18 cellular contexts compared by ENCODE assay signal in the genomic region with DNA sequence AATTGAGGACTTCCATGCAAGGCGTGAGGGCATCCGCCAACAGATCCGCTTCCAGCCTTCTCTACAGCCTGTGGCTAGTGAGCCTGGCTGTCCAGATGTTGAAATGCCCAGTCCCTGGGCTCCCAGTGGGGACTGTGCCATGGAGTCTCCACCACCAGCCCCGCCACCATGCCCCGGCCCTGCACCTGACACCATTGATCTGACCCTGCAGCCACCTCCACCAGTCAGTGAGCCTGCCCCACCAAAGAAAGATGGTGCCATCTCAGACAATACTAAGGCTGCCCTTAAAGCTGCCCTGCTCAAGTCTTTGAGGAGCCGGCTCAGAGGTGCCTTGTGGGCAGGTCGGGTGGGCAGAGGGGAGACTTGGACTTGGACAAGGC. TPM values are rescaled to one million over a fixed set of nuclear protein-coding genes. Genes with fewer than 3 reads are reported as not detected.
A peak's percentile ranks its signal among the peaks of the same experiment; 100 is the strongest.
DNase-seq lines count a peak whose midpoint lies in the region; ATAC-seq and TF ChIP-seq lines count a peak whose summit lies in the region.
"Had no signal": no experiment of that assay in that cellular context is flagged by ENCODE, and none has a peak within 500 bp of the region (broad histone marks: within the 10 kb centered on the region; RNA-seq: fewer than 3 reads in every experiment).

No MANE protein-coding gene starts in this region.

- H3K27me3 Mint-ChIP-seq in neural crest cell (ENCODE audit: low read depth) (no peaks in the 10 kb centered on the region), Calu3 (ENCODE audit: unreplicated experiment) (no peaks in the 10 kb centered on the region)
- H3K27me3 Mint-ChIP-seq: CD4-positive, CD25-positive, alpha-beta regulatory T cell had no signal

- peaks cover 32 to 40% of the 10 kb centered on the region in 2 donors for H3K36me3 ChIP-seq in ascending aorta
- peaks cover 38 to 57% (median 54%) of the 10 kb centered on the region in 4 donors for H3K36me3 ChIP-seq in esophagus muscularis mucosa
- peaks cover 20 to 62% (median 49%) of the 10 kb centered on the region in 4 donors for H3K36me3 ChIP-seq in upper lobe of left lung

- no TSS peak for BruUV-seq in Calu3 (replicated peaks; lab: Mats Ljungman, UMichigan)

- no peaks in the 10 kb centered on the region for H3K9me3 Mint-ChIP-seq in neural crest cell
- H3K9me3 Mint-ChIP-seq in Calu3 (ENCODE audit: low read depth, unreplicated experiment): no peaks in the 10 kb centered on the region
- H3K9me3 Mint-ChIP-seq: CD4-positive, CD25-positive, alpha-beta regulatory T cell had no signal

- CTCF ChIA-PET in Calu3 (lab: Charles Lee): no interaction called here

- TF ChIP-seq CTCF in ascending aorta (IDR thresholded peaks at IDR 0.05): no peak
- no peak for TF ChIP-seq CTCF in esophagus muscularis mucosa (IDR thresholded peaks at IDR 0.05)
- TF ChIP-seq CTCF in neural crest cell (conservative IDR thresholded peaks at IDR 0.05): no peak
- no peak for TF ChIP-seq CTCF in upper lobe of left lung (IDR thresholded peaks at IDR 0.05)
- TF ChIP-seq CTCF in Calu3 (IDR thresholded peaks at IDR 0.05; ENCODE audit: unreplicated experiment): no peak

- intact Hi-C loops in ascending aorta (cut with DNase I): no loop called here
- intact Hi-C loops in esophagus muscularis mucosa (cut with DNase I): no loop called here
- intact Hi-C loops in Calu3 (cut with micrococcal nuclease; ENCODE audit: unreplicated experiment): no loop called here

- TF ChIP-seq POLR2A in esophagus muscularis mucosa (IDR thresholded peaks at IDR 0.05; ENCODE audit: low read depth) (no peak), upper lobe of left lung (IDR thresholded peaks at IDR 0.05) (no peak)

- H3K36me3 Mint-ChIP-seq in neural crest cell (ENCODE audit: low read depth): peaks cover 9% of the 10 kb centered on the region
- H3K36me3 Mint-ChIP-seq in Calu3 (ENCODE audit: insufficient read depth, unreplicated experiment): peaks cover 42% of the 10 kb centered on the region

- ATAC-seq in upper lobe of left lung (ENCODE audit: low FRiP score in 2 of 2) (no peak), HG02981 (IDR thresholded peaks at IDR 0.05; ENCODE audit: unreplicated experiment) (no peak), HG03039 (IDR thresholded peaks at IDR 0.05; ENCODE audit: unreplicated experiment) (no peak)

- TF ChIP-seq EP300 in esophagus muscularis mucosa (IDR thresholded peaks at IDR 0.05) (no peak), upper lobe of left lung (IDR thresholded peaks at IDR 0.05) (no peak)

- H3K4me3 ChIP-seq in ascending aorta: no peak overlapping the region
- H3K4me3 ChIP-seq in esophagus muscularis mucosa: no peak overlapping the region
- H3K4me3 ChIP-seq in upper lobe of left lung: no peak overlapping the region
- H3K4me3 ChIP-seq: SJSA1 had no signal

- peaks cover 3 to 45% of the 10 kb centered on the region in 2 donors for H3K4me1 ChIP-seq in ascending aorta
- H3K4me1 ChIP-seq in esophagus muscularis mucosa: peaks cover 49 to 87% (median 86%) of the 10 kb centered on the region in 4 donors
- peaks cover 40 to 56% (median 47%) of the 10 kb centered on the region in 4 donors for H3K4me1 ChIP-seq in upper lobe of left lung

- H3K4me1 Mint-ChIP-seq in neural crest cell: peaks cover 23% of the 10 kb centered on the region
- H3K4me1 Mint-ChIP-seq in Calu3 (ENCODE audit: low read depth, unreplicated experiment): no peaks in the 10 kb centered on the region

- no peak for DNase-seq in ascending aorta (ENCODE audit: low spot score in 2 of 2)
- DNase-seq in esophagus muscularis mucosa (ENCODE audit: extremely low spot score): no peak
- DNase-seq in neural crest cell (ENCODE audit: low read depth, low spot score): no peak
- no peak for DNase-seq in upper lobe of left lung
- DNase-seq in Calu3: no peak
- DNase-seq: CD4-positive, CD25-positive, alpha-beta regulatory T cell; DMS79; HCEC 1CT; NCI-H1048; NCI-H146; NCI-H2081; NCI-H748 treated with DMSO at 0.1 percent for 48 hours had no signal

- H3K27ac Mint-ChIP-seq in neural crest cell (ENCODE audit: unreplicated experiment) (no peak overlapping the region), Calu3 (ENCODE audit: unreplicated experiment) (no peak overlapping the region)

- H3K27ac ChIP-seq in ascending aorta (peak overlapping the region; percentile 52 to 98), esophagus muscularis mucosa (replicated peaks in 1 of 4) (peak overlapping the region in 3 of 4 donors; percentile 95 to 98 (median 97)), upper lobe of left lung (peak overlapping the region in 3 of 4 donors; percentile 49 to 87 (median 57))
- H3K27ac ChIP-seq: KMS-11, SJSA1 had no signal

- H3K4me3 Mint-ChIP-seq in neural crest cell (peak overlapping the region; percentile 67), Calu3 (ENCODE audit: low read depth, unreplicated experiment) (no peak overlapping the region)

- H3K9me3 ChIP-seq in ascending aorta: no peaks in the 10 kb centered on the region
- H3K9me3 ChIP-seq in esophagus muscularis mucosa: no peaks in the 10 kb centered on the region
- no peaks in the 10 kb centered on the region for H3K9me3 ChIP-seq in upper lobe of left lung
- H3K9me3 ChIP-seq: SJSA1 had no signal

- no peaks in the 10 kb centered on the region for H3K27me3 ChIP-seq in ascending aorta
- H3K27me3 ChIP-seq in esophagus muscularis mucosa: no peaks in the 10 kb centered on the region
- H3K27me3 ChIP-seq in upper lobe of left lung: no peaks in the 10 kb centered on the region
- H3K27me3 ChIP-seq: SJSA1 had no signal

- 96% methylated on average over 6 of the region's 7 CpGs for whole genome bisulfite sequencing in esophagus muscularis mucosa
- 95 to 97% methylated on average over 4 to 5 of the region's 7 CpGs for WGBS in upper lobe of left lung, 2 donors

RNA-seq across cellular contexts. Expression of gene MAPK7, which starts 3.1 kb away (rescaled TPM):
- 146 TPM for total RNA-seq in ascending aorta
- total RNA-seq in esophagus muscularis mucosa: 10 to 100 TPM; 26.3 to 41.4 (median 33.2) TPM
- 39.3 and 39.5 TPM in 2 replicates for total RNA-seq in neural crest cell
- 10 to 100 TPM; 20.1 to 77.2 (median 37.6) TPM for total RNA-seq in upper lobe of left lung
- 15.0 and 19.3 TPM in 2 replicates for total RNA-seq in Calu3 (2022)

RNA-seq across cellular contexts. Expression of gene MFAP4, which starts 5.6 kb away (rescaled TPM):
- total RNA-seq in ascending aorta: 280 TPM
- total RNA-seq in esophagus muscularis mucosa: 100 to 1,000 TPM; 127 to 315 (median 226) TPM
- total RNA-seq in neural crest cell: 0.26 and 0.43 TPM in 2 replicates
- total RNA-seq in upper lobe of left lung: 100 to 1,000 TPM in 4 of 6 donors, 10 to 100 TPM in 2; 24.1 to 280 (median 175) TPM
- not detected in 2 replicates for total RNA-seq in Calu3 (2022)
- total RNA-seq: CD4-positive, CD25-positive, alpha-beta regulatory T cell; M059J; NCI-H460 had no signal

RNA-seq across cellular contexts. Expression of gene B9D1, which starts 18.8 kb away (rescaled TPM):
- 49.1 TPM for total RNA-seq in ascending aorta
- total RNA-seq in esophagus muscularis mucosa: 10 to 100 TPM in 1 of 4 donors, 1 to 10 TPM in 3; 9.5 to 13.8 (median 9.9) TPM
- total RNA-seq in neural crest cell: 15.4 and 17.9 TPM in 2 replicates
- 10 to 100 TPM; 11.7 to 52.4 (median 17.5) TPM for total RNA-seq in upper lobe of left lung
- total RNA-seq in Calu3 (2022): 14.1 and 15.6 TPM in 2 replicates

RNA-seq across cellular contexts. Expression of gene RNF112, which starts 29.7 kb away (rescaled TPM):
- 0.53 TPM for total RNA-seq in ascending aorta
- total RNA-seq in esophagus muscularis mucosa: 1 to 10 TPM; 2.3 to 5.4 (median 4.3) TPM
- total RNA-seq in neural crest cell: 0.84 and 1.2 TPM in 2 replicates
- 1 to 10 TPM in 4 of 6 donors, under 1 TPM in 2; 0.69 to 6.3 (median 2.1) TPM for total RNA-seq in upper lobe of left lung
- total RNA-seq in Calu3 (2022): 0.61 and 1.3 TPM in 2 replicates
- total RNA-seq: SJSA1 had no signal

Comparison
In these comparisons a context has a peak if more than half of its experiments do, and no peak if none do; other contexts are left out.
1. RNA of gene MFAP4, which starts 5.6 kb away (total RNA-seq): 280 TPM in ascending aorta (single experiment), 127 to 315 TPM in esophagus muscularis mucosa and 24.1 to 280 TPM in upper lobe of left lung; 0.26 to 0.43 TPM in neural crest cell and not detected in Calu3; every median in the first group is over 10 times any median in the second.
2. Peak in every context shown above with its lines, with median percentiles within 50 percentile points of each other: H3K27ac ChIP-seq.